ENCODE assay signal across 23 cellular contexts in genomic region chr12:64066052-64066451, GRCh38.
"Had no signal": no experiment of that assay in that cellular context is flagged by ENCODE, and none has a peak within 500 bp of the region (broad histone marks: within the 10 kb centered on the region; RNA-seq: fewer than 3 reads in every experiment).

No MANE protein-coding gene starts in this region.

- FAIRE-seq: endometrium, urothelium cell line had no signal

- DNase-seq: activated CD4-positive, alpha-beta T cell treated with anti-CD3 and anti-CD28 coated beads, Interleukin-2, amount 10 ng/mL, durations not matched to agents 7 days and 5 days; activated CD4-positive, CD25-positive, alpha-beta regulatory T cell; activated CD8-positive, alpha-beta memory T cell treated with anti-CD3 and anti-CD28 coated beads, Interleukin-2, amount 50 U/mL, for 48 hours; activated naive CD8-positive, alpha-beta T cell treated with anti-CD3 and anti-CD28 coated beads, Interleukin-2, amount 10 ng/mL, durations not matched to agents 7 days and 5 days; caudate nucleus; colonic mucosa; foreskin keratinocyte; head of caudate nucleus; immature natural killer cell; left colon; lower lobe of right lung; midbrain; naive B cell; retina; stimulated activated CD4-positive, alpha-beta T cell treated with anti-CD3 and anti-CD28 coated beads, Interleukin-15, amount 100 ng/mL, for 24 hours; stimulated activated CD4-positive, alpha-beta T cell treated with anti-CD3 and anti-CD28 coated beads, Interleukin-4, amount 100 ng/mL, for 1 hour; stimulated activated naive CD4-positive, alpha-beta T cell; tibial artery had no signal

- H3K36me3 Mint-ChIP-seq: activated naive CD8-positive, alpha-beta T cell treated with anti-CD3 and anti-CD28 coated beads, Interleukin-2, amount 10 ng/mL, durations not matched to agents 7 days and 5 days; immature natural killer cell; naive B cell had no signal

- H3K4me3 ChIP-seq: ascending aorta, colonic mucosa, lower lobe of right lung, tibial artery had no signal

- H3K9me3 Mint-ChIP-seq: activated CD4-positive, alpha-beta T cell treated with anti-CD3 and anti-CD28 coated beads, Interleukin-2, amount 10 ng/mL, durations not matched to agents 7 days and 5 days; activated naive CD8-positive, alpha-beta T cell treated with anti-CD3 and anti-CD28 coated beads, Interleukin-2, amount 10 ng/mL, durations not matched to agents 7 days and 5 days; activated T-helper 1 cell treated with anti-CD3 and anti-CD28 coated beads, Interleukin-12 subunit alpha, Interleukin-12 subunit beta, Interleukin-2, Interleukin-4 antibody, amounts not matched to agents 30 ng/mL and 10 ng/mL and 1 ng/mL, durations not matched to agents 14 hours and 24 hours and 36 hours; immature natural killer cell; T-helper 2 cell treated with Interferon-gamma antibody and Interleukin-4, amounts not matched to agents 5 μg/mL and 100 μg/mL, for 36 hours had no signal

- H3K27ac Mint-ChIP-seq: activated CD4-positive, alpha-beta T cell treated with anti-CD3 and anti-CD28 coated beads, Interleukin-2, amount 10 ng/mL, durations not matched to agents 7 days and 5 days; activated naive CD8-positive, alpha-beta T cell treated with anti-CD3 and anti-CD28 coated beads, Interleukin-2, amount 10 ng/mL, durations not matched to agents 7 days and 5 days; activated T-helper 1 cell treated with anti-CD3 and anti-CD28 coated beads, Interleukin-12 subunit alpha, Interleukin-12 subunit beta, Interleukin-2, Interleukin-4 antibody, amounts not matched to agents 30 ng/mL and 10 ng/mL and 1 ng/mL, durations not matched to agents 14 hours and 24 hours and 36 hours; immature natural killer cell; naive B cell; T-helper 2 cell treated with Interferon-gamma antibody and Interleukin-4, amounts not matched to agents 5 μg/mL and 100 μg/mL, for 36 hours had no signal

- H3K4me3 Mint-ChIP-seq: activated CD4-positive, alpha-beta T cell treated with anti-CD3 and anti-CD28 coated beads, Interleukin-2, amount 10 ng/mL, durations not matched to agents 7 days and 5 days; activated naive CD8-positive, alpha-beta T cell treated with anti-CD3 and anti-CD28 coated beads, Interleukin-2, amount 10 ng/mL, durations not matched to agents 7 days and 5 days; activated T-helper 1 cell treated with anti-CD3 and anti-CD28 coated beads, Interleukin-12 subunit alpha, Interleukin-12 subunit beta, Interleukin-2, Interleukin-4 antibody, amounts not matched to agents 30 ng/mL and 10 ng/mL and 1 ng/mL, durations not matched to agents 14 hours and 24 hours and 36 hours; immature natural killer cell; naive B cell; T-helper 2 cell treated with Interferon-gamma antibody and Interleukin-4, amounts not matched to agents 5 μg/mL and 100 μg/mL, for 36 hours had no signal

- H3K27ac ChIP-seq: colonic mucosa, foreskin keratinocyte, lower lobe of right lung, tibial artery had no signal

- H3K9me3 ChIP-seq: ascending aorta, colonic mucosa, lower lobe of right lung, tibial artery had no signal

- H3K27me3 ChIP-seq: ascending aorta, colonic mucosa, foreskin keratinocyte, tibial artery had no signal

- H3K4me1 Mint-ChIP-seq: activated CD4-positive, alpha-beta T cell treated with anti-CD3 and anti-CD28 coated beads, Interleukin-2, amount 10 ng/mL, durations not matched to agents 7 days and 5 days; activated naive CD8-positive, alpha-beta T cell treated with anti-CD3 and anti-CD28 coated beads, Interleukin-2, amount 10 ng/mL, durations not matched to agents 7 days and 5 days; immature natural killer cell; naive B cell had no signal

- H3K4me1 ChIP-seq: colonic mucosa, lower lobe of right lung had no signal

- H3K36me3 ChIP-seq: ascending aorta, colonic mucosa had no signal
